ENCODE assay signal across 1 cellular context in the genomic region with DNA sequence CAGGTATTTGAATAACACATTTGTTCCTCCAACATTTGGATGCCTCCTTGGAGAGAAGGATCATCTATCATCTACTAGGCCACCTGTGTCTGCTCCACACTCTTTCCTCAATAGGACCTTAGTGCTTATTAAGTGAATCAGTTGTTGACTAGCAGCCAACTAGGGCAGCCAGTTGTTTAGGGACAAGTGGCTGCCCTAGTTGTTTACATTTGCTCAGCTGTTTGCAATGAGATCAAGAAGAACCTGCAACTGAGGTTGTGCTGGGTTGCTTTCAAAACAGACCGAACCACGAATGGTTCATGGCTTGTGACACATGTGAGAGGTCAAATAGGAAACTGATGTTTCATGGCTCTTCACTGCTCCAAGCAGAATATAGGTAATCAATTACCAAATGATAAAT.
TF ChIP-seq lines count a peak whose summit lies in the region.

No MANE protein-coding gene starts in this region.

TF ChIP-seq in liver, 16 proteins besides CTCF, POLR2A, EP300 and RAD21 (continued from another document):
- TF ChIP-seq, protein P1, sequence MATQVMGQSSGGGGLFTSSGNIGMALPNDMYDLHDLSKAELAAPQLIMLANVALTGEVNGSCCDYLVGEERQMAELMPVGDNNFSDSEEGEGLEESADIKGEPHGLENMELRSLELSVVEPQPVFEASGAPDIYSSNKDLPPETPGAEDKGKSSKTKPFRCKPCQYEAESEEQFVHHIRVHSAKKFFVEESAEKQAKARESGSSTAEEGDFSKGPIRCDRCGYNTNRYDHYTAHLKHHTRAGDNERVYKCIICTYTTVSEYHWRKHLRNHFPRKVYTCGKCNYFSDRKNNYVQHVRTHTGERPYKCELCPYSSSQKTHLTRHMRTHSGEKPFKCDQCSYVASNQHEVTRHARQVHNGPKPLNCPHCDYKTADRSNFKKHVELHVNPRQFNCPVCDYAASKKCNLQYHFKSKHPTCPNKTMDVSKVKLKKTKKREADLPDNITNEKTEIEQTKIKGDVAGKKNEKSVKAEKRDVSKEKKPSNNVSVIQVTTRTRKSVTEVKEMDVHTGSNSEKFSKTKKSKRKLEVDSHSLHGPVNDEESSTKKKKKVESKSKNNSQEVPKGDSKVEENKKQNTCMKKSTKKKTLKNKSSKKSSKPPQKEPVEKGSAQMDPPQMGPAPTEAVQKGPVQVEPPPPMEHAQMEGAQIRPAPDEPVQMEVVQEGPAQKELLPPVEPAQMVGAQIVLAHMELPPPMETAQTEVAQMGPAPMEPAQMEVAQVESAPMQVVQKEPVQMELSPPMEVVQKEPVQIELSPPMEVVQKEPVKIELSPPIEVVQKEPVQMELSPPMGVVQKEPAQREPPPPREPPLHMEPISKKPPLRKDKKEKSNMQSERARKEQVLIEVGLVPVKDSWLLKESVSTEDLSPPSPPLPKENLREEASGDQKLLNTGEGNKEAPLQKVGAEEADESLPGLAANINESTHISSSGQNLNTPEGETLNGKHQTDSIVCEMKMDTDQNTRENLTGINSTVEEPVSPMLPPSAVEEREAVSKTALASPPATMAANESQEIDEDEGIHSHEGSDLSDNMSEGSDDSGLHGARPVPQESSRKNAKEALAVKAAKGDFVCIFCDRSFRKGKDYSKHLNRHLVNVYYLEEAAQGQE (IDR thresholded peaks at IDR 0.05), result no peak
- peak; percentile 85 for TF ChIP-seq FOXA1 (IDR thresholded peaks at IDR 0.05)
- TF ChIP-seq, protein P2, sequence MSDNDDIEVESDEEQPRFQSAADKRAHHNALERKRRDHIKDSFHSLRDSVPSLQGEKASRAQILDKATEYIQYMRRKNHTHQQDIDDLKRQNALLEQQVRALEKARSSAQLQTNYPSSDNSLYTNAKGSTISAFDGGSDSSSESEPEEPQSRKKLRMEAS (IDR thresholded peaks at IDR 0.05), result no peak
- peak in 1 of 2 donors; percentile 49 for TF ChIP-seq JUND (IDR thresholded peaks at IDR 0.05)
- no peak for TF ChIP-seq YY1 (IDR thresholded peaks at IDR 0.05)
- TF ChIP-seq GABPA (IDR thresholded peaks at IDR 0.05 in 1 of 2, conservative IDR thresholded peaks at IDR 0.05 in 1 of 2), result no peak
- no peak for TF ChIP-seq TAF1 (conservative IDR thresholded peaks at IDR 0.05)
